1 cellular context compared by ENCODE assay signal in the genomic region with DNA sequence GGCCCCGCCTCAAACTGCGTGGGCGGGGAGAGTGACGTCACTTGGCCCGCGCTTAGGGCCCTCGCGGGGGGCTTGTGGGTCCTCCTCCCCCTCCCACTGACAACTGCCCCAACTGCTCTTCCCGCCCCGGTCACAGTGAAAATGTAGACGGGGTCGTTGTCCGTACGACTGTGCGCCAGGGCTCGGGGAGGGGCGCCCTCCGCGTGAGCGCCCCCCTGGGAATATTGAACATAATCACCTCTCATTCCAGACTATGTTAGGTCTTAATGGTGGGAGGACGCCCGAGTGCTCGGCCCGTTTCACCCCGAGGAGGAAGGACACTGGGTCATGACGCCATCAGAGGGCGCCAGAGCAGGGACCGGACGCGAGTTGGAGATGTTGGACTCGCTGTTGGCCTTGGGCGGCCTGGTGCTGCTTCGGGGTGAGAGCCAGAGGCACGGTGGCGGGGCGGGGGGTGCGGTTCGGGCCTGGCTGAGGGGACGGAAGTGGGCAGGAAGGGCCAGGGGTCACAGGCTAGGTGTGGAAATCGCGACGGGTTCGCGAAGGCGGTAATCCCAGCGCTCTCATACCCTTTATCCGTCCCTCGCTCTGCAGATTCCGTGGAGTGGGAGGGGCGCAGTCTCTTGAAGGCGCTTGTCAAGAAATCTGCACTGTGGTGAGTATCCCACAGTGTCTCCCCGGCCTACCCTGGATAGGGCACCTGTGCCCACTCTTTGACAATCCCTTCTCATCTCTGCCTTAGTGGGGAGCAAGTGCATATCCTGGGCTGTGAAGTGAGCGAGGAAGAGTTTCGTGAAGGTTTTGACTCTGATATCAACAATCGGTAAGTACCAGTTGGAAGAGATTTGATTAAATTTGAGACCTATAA.
TF ChIP-seq lines count a peak whose summit lies in the region.

A gene with protein sequence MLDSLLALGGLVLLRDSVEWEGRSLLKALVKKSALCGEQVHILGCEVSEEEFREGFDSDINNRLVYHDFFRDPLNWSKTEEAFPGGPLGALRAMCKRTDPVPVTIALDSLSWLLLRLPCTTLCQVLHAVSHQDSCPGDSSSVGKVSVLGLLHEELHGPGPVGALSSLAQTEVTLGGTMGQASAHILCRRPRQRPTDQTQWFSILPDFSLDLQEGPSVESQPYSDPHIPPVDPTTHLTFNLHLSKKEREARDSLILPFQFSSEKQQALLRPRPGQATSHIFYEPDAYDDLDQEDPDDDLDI (plus strand): TSS at position 40 of the 868 bp plus-strand sequence. CDS start 336 bp downstream, at position 376.

TF ChIP-seq in HepG2, 621 proteins besides CTCF, POLR2A, EP300 and RAD21 (continued from another document and continues in another):
- TF ChIP-seq NFAT5 (CRISPR knock-in tag; IDR thresholded peaks at IDR 0.05) (no peak), SNAPC2 (CRISPR knock-in tag; IDR thresholded peaks at IDR 0.05) (peak; percentile 83; the same call in 1 of the 2 replicates), ZNF335 (CRISPR knock-in tag; IDR thresholded peaks at IDR 0.05) (peak; percentile 65; the same call in 1 of the 2 replicates), ZNF44 (CRISPR knock-in tag; IDR thresholded peaks at IDR 0.05) (no peak), IKZF4 (CRISPR knock-in tag; IDR thresholded peaks at IDR 0.05; ENCODE audit: borderline replicate concordance, low read depth, not compliant biosample characterization) (no peak), CEBPB (IDR thresholded peaks at IDR 0.05; ENCODE audit: borderline replicate concordance, low read depth, low read length) (no peak), RCOR2 (CRISPR knock-in tag; IDR thresholded peaks at IDR 0.05) (peak; percentile 25; the same call in 1 of the 2 replicates), ISL2 (CRISPR knock-in tag; IDR thresholded peaks at IDR 0.05) (no peak), ZNF282 (IDR thresholded peaks at IDR 0.05; ENCODE audit: partially characterized antibody) (no peak), FOXO1 (CRISPR knock-in tag; IDR thresholded peaks at IDR 0.05) (no peak), PRDM10 (CRISPR knock-in tag; IDR thresholded peaks at IDR 0.05; ENCODE audit: low read depth) (peak; percentile 49; the same call in 1 of the 2 replicates), ZNF691 (CRISPR knock-in tag; IDR thresholded peaks at IDR 0.05; ENCODE audit: borderline replicate concordance, low read depth) (peak; percentile 96; the same call in 1 of the 2 replicates), ZFP36L2 (CRISPR knock-in tag; IDR thresholded peaks at IDR 0.05) (no peak), PHF8 (CRISPR knock-in tag; IDR thresholded peaks at IDR 0.05) (peak; percentile 87), ZSCAN9 (CRISPR knock-in tag; IDR thresholded peaks at IDR 0.05; ENCODE audit: borderline replicate concordance) (no peak), ZNF468 (CRISPR knock-in tag; IDR thresholded peaks at IDR 0.05) (peak; percentile 78; the same call in 1 of the 2 replicates), ZBTB33 (CRISPR knock-in tag; IDR thresholded peaks at IDR 0.05) (no peak; the same call in 1 of the 2 replicates), ZBTB2 (CRISPR knock-in tag; IDR thresholded peaks at IDR 0.05; ENCODE audit: low read depth) (peak; percentile 88), ZNF580 (CRISPR knock-in tag; IDR thresholded peaks at IDR 0.05; ENCODE audit: borderline replicate concordance, low read depth) (peak; percentile 59; the same call in 1 of the 2 replicates), ATF7-NPFF (CRISPR knock-in tag; IDR thresholded peaks at IDR 0.05; ENCODE audit: low read depth) (peak; percentile 36; the same call in 1 of the 2 replicates), ZNF496 (CRISPR knock-in tag; IDR thresholded peaks at IDR 0.05; ENCODE audit: insufficient replicate concordance) (no peak)
- TF ChIP-seq, protein P1, sequence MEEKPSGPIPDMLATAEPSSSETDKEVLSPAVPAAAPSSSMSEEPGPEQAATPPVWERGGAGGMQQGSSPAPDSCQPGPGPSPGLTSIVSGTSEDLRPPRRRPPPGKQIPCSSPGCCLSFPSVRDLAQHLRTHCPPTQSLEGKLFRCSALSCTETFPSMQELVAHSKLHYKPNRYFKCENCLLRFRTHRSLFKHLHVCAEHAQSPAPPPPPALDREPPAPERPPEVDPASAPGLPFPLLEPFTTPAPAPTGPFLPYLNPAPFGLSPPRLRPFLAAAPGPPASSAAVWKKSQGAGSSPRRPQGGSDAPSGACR (CRISPR knock-in tag; IDR thresholded peaks at IDR 0.05): no peak
- TF ChIP-seq, protein P2, sequence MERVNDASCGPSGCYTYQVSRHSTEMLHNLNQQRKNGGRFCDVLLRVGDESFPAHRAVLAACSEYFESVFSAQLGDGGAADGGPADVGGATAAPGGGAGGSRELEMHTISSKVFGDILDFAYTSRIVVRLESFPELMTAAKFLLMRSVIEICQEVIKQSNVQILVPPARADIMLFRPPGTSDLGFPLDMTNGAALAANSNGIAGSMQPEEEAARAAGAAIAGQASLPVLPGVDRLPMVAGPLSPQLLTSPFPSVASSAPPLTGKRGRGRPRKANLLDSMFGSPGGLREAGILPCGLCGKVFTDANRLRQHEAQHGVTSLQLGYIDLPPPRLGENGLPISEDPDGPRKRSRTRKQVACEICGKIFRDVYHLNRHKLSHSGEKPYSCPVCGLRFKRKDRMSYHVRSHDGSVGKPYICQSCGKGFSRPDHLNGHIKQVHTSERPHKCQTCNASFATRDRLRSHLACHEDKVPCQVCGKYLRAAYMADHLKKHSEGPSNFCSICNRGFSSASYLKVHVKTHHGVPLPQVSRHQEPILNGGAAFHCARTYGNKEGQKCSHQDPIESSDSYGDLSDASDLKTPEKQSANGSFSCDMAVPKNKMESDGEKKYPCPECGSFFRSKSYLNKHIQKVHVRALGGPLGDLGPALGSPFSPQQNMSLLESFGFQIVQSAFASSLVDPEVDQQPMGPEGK (CRISPR knock-in tag; IDR thresholded peaks at IDR 0.05): peak; percentile 88
- TF ChIP-seq, protein P3, sequence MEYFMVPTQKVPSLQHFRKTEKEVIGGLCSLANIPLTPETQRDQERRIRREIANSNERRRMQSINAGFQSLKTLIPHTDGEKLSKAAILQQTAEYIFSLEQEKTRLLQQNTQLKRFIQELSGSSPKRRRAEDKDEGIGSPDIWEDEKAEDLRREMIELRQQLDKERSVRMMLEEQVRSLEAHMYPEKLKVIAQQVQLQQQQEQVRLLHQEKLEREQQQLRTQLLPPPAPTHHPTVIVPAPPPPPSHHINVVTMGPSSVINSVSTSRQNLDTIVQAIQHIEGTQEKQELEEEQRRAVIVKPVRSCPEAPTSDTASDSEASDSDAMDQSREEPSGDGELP (IDR thresholded peaks at IDR 0.05; ENCODE audit: borderline replicate concordance, low read depth): no peak
- TF ChIP-seq, protein P4, sequence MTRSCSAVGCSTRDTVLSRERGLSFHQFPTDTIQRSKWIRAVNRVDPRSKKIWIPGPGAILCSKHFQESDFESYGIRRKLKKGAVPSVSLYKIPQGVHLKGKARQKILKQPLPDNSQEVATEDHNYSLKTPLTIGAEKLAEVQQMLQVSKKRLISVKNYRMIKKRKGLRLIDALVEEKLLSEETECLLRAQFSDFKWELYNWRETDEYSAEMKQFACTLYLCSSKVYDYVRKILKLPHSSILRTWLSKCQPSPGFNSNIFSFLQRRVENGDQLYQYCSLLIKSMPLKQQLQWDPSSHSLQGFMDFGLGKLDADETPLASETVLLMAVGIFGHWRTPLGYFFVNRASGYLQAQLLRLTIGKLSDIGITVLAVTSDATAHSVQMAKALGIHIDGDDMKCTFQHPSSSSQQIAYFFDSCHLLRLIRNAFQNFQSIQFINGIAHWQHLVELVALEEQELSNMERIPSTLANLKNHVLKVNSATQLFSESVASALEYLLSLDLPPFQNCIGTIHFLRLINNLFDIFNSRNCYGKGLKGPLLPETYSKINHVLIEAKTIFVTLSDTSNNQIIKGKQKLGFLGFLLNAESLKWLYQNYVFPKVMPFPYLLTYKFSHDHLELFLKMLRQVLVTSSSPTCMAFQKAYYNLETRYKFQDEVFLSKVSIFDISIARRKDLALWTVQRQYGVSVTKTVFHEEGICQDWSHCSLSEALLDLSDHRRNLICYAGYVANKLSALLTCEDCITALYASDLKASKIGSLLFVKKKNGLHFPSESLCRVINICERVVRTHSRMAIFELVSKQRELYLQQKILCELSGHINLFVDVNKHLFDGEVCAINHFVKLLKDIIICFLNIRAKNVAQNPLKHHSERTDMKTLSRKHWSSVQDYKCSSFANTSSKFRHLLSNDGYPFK (CRISPR knock-in tag; IDR thresholded peaks at IDR 0.05; ENCODE audit: borderline replicate concordance): peak; percentile 90; the same call in 1 of the 2 replicates
